10 cellular contexts compared by ENCODE assay signal in genomic region chr11:65559535-65559934, GRCh38. TPM values are rescaled to one million over a fixed set of nuclear protein-coding genes. Genes with fewer than 3 reads are reported as not detected.
DNase-seq lines count a peak whose midpoint lies in the region; TF ChIP-seq lines count a peak whose summit lies in the region.
"Had no signal": no experiment of that assay in that cellular context is flagged by ENCODE, and none has a peak within 500 bp of the region (broad histone marks: within the 10 kb centered on the region; RNA-seq: fewer than 3 reads in every experiment).

No MANE protein-coding gene starts in this region.

- no peaks in the 10 kb centered on the region for H3K9me3 ChIP-seq in BLaER1 treated with 17β-estradiol and CSF1 and Interleukin-3, amounts not matched to agents 10 nM and 100 nM (replicated peaks in 1 of 11)
- H3K9me3 ChIP-seq in SJCRH30 (replicated peaks) (no peaks in the 10 kb centered on the region), endodermal cell (ENCODE audit: control insufficient read depth, low read length) (no peaks in the 10 kb centered on the region), parathyroid adenoma (ENCODE audit: control insufficient read depth, low read length) (no peaks in the 10 kb centered on the region)
- H3K9me3 ChIP-seq: neutrophil had no signal

- DNase-seq in SJCRH30, result no peak
- DNase-seq in endodermal cell, result no peak
- DNase-seq in iPS-NIHi7 (ENCODE audit: extremely low spot score), result no peak
- DNase-seq in NCI-H748 treated with DMSO at 0.1 percent for 48 hours (lab: John Stamatoyannopoulos, UW), result no peak
- no peak for DNase-seq in stimulated activated CD4-positive, alpha-beta T cell treated with anti-CD3 and anti-CD28 coated beads, Interleukin-4, amount 100 ng/mL, for 24 hours
- no peak for DNase-seq in middle frontal gyrus (ENCODE audit: extremely low spot score, low spot score)
- DNase-seq: effector CD8-positive, alpha-beta T cell had no signal

- H3K4me2 ChIP-seq in BLaER1 treated with 17β-estradiol and CSF1 and Interleukin-3, amounts not matched to agents 10 nM and 100 nM, result peak overlapping the region; percentile 89 to 100 (median 99); a peak in 20 of 22 replicates
- H3K4me2 ChIP-seq in parathyroid adenoma (ENCODE audit: low read length), result no peak overlapping the region

- no peaks in the 10 kb centered on the region for H3K9me3 Mint-ChIP-seq in endodermal cell

- peaks cover 10% of the 10 kb centered on the region for H3K79me2 ChIP-seq in parathyroid adenoma

- peaks cover 16% of the 10 kb centered on the region for H3K4me1 Mint-ChIP-seq in endodermal cell

- peaks cover 51% of the 10 kb centered on the region for H3K27me3 Mint-ChIP-seq in endodermal cell (ENCODE audit: insufficient read depth)

- peak overlapping the region; percentile 59 for H3K4me3 Mint-ChIP-seq in endodermal cell

- H3K27me3 ChIP-seq in BLaER1 treated with 17β-estradiol and CSF1 and Interleukin-3, amounts not matched to agents 10 nM and 100 nM, result no peaks in the 10 kb centered on the region
- H3K27me3 ChIP-seq in SJCRH30 (no peaks in the 10 kb centered on the region), endodermal cell (ENCODE audit: control insufficient read depth, insufficient read depth, low read length, poor library complexity, severe bottlenecking) (peaks cover 9% of the 10 kb centered on the region), parathyroid adenoma (ENCODE audit: control insufficient read depth, insufficient read depth, low read length) (no peaks in the 10 kb centered on the region)

- TF ChIP-seq CTCF in endodermal cell (conservative IDR thresholded peaks at IDR 0.05), result no peak
- TF ChIP-seq CTCF in parathyroid adenoma (IDR thresholded peaks at IDR 0.05), result no peak

- H3K36me3 ChIP-seq in BLaER1 treated with 17β-estradiol and CSF1 and Interleukin-3, amounts not matched to agents 10 nM and 100 nM, result no peaks in the 10 kb centered on the region
- H3K36me3 ChIP-seq in SJCRH30, result no peaks in the 10 kb centered on the region
- no peaks in the 10 kb centered on the region for H3K36me3 ChIP-seq in endodermal cell (ENCODE audit: control insufficient read depth, insufficient read depth, low read length)
- no peaks in the 10 kb centered on the region for H3K36me3 ChIP-seq in parathyroid adenoma (ENCODE audit: control insufficient read depth, insufficient read depth, low read length)
- H3K36me3 ChIP-seq: neutrophil had no signal

- H2AFZ ChIP-seq in parathyroid adenoma, result no peak overlapping the region

- peaks cover 0 to 12% (median 0%) of the 10 kb centered on the region in 11 experiments; a peak in 5 of 22 replicates for H4K20me1 ChIP-seq in BLaER1 treated with 17β-estradiol and CSF1 and Interleukin-3, amounts not matched to agents 10 nM and 100 nM

- peak overlapping the region in 2 of 10 experiments; percentile 63 to 69; a peak in 3 of 20 replicates for H3K4me3 ChIP-seq in BLaER1 treated with 17β-estradiol and CSF1 and Interleukin-3, amounts not matched to agents 10 nM and 100 nM
- H3K4me3 ChIP-seq in SJCRH30, result no peak overlapping the region
- no peak overlapping the region for H3K4me3 ChIP-seq in endodermal cell (ENCODE audit: low read length)
- no peak overlapping the region for H3K4me3 ChIP-seq in parathyroid adenoma (ENCODE audit: low read depth, low read length)

- WGBS in endodermal cell (ENCODE audit: insufficient coverage in 1 of 2, insufficient read length in 1 of 2), 2 experiments, result 79 to 84% methylated on average over 4 to 5 of the region's 5 CpGs

- H3K36me3 Mint-ChIP-seq in endodermal cell (ENCODE audit: low read depth), result no peaks in the 10 kb centered on the region

- H3K9ac ChIP-seq in BLaER1 treated with 17β-estradiol and CSF1 and Interleukin-3, amounts not matched to agents 10 nM and 100 nM, result peak overlapping the region; percentile 76 to 91 (median 86); a peak in 17 of 22 replicates
- no peak overlapping the region for H3K9ac ChIP-seq in endodermal cell (ENCODE audit: extremely low read depth, low read length, poor library complexity, severe bottlenecking)
- no peak overlapping the region for H3K9ac ChIP-seq in parathyroid adenoma

- H3K27ac Mint-ChIP-seq in endodermal cell, result no peak overlapping the region

- peaks cover 62 to 87% (median 79%) of the 10 kb centered on the region in 10 experiments for H3K4me1 ChIP-seq in BLaER1 treated with 17β-estradiol and CSF1 and Interleukin-3, amounts not matched to agents 10 nM and 100 nM
- peaks cover 55% of the 10 kb centered on the region for H3K4me1 ChIP-seq in SJCRH30
- H3K4me1 ChIP-seq in endodermal cell (ENCODE audit: control insufficient read depth, insufficient read depth, low read length), result peaks cover 14% of the 10 kb centered on the region
- peaks cover 21% of the 10 kb centered on the region for H3K4me1 ChIP-seq in parathyroid adenoma

- peak overlapping the region in 9 of 11 experiments; percentile 83 to 93 (median 89); a peak in 17 of 22 replicates for H3K27ac ChIP-seq in BLaER1 treated with 17β-estradiol and CSF1 and Interleukin-3, amounts not matched to agents 10 nM and 100 nM
- H3K27ac ChIP-seq in SJCRH30 (peak overlapping the region; percentile 71; the same call in 1 of the 2 replicates), endodermal cell (ENCODE audit: low read depth, low read length) (no peak overlapping the region), parathyroid adenoma (peak overlapping the region; percentile 87)
- H3K27ac ChIP-seq: neutrophil had no signal

RNA-seq across cellular contexts. Expression of gene LTBP3, which starts 1.4 kb away (rescaled TPM):
- 13.2 and 17.2 TPM in 2 replicates for total RNA-seq in SJCRH30 (2014; rRNA removed; shearing (Covaris generic))
- total RNA-seq in endodermal cell, result 10 to 100 TPM; 19.7 to 24.2 TPM
- polyA plus RNA-seq in endodermal cell (2013, experiment 1 of 2), result 23.3 TPM
- 23.8 TPM for polyA plus RNA-seq in endodermal cell (2013, experiment 2 of 2)

RNA-seq across cellular contexts. Expression of gene ZNRD2, which starts 10.7 kb away (rescaled TPM):
- 30.6 and 32.6 TPM in 2 replicates for total RNA-seq in SJCRH30 (2014; rRNA removed; shearing (Covaris generic))
- total RNA-seq in endodermal cell, result 10 to 100 TPM; 32.8 to 36.5 TPM
- polyA plus RNA-seq in endodermal cell (2013, experiment 1 of 2), result 44.3 TPM
- 45.3 TPM for polyA plus RNA-seq in endodermal cell (2013, experiment 2 of 2)

RNA-seq across cellular contexts. Expression of gene FAM89B, which starts 12.8 kb away (rescaled TPM):
- 18.3 and 21.5 TPM in 2 replicates for total RNA-seq in SJCRH30 (2014; rRNA removed; shearing (Covaris generic))
- 10 to 100 TPM; 23.3 to 24.9 TPM for total RNA-seq in endodermal cell
- 52.4 TPM for polyA plus RNA-seq in endodermal cell (2013, experiment 1 of 2)
- 52.7 TPM for polyA plus RNA-seq in endodermal cell (2013, experiment 2 of 2)

RNA-seq across cellular contexts. Expression of gene EHBP1L1, which starts 16.3 kb away (rescaled TPM):
- 16.8 and 18.5 TPM in 2 replicates for total RNA-seq in SJCRH30 (2014; rRNA removed; shearing (Covaris generic))
- 1 to 10 TPM; 6.2 to 9.8 TPM for total RNA-seq in endodermal cell
- polyA plus RNA-seq in endodermal cell (2013, experiment 1 of 2), result 7.1 TPM
- polyA plus RNA-seq in endodermal cell (2013, experiment 2 of 2), result 5.5 TPM

RNA-seq across cellular contexts. Expression of gene SCYL1, which starts 34.7 kb away (rescaled TPM):
- 39.1 and 41.8 TPM in 2 replicates for total RNA-seq in SJCRH30 (2014; rRNA removed; shearing (Covaris generic))
- 10 to 100 TPM; 62.9 to 67.4 TPM for total RNA-seq in endodermal cell
- polyA plus RNA-seq in endodermal cell (2013, experiment 1 of 2), result 54.0 TPM
- 51.0 TPM for polyA plus RNA-seq in endodermal cell (2013, experiment 2 of 2)

Comparison
In these comparisons a context has a peak if more than half of its experiments do, and no peak if none do; other contexts are left out.
1. H3K9ac ChIP-seq: peak in BLaER1 treated with 17β-estradiol and CSF1 and Interleukin-3, amounts not matched to agents 10 nM and 100 nM (11 of 11); none in endodermal cell (single experiment) and parathyroid adenoma (single experiment).